ENCODE assay signal across 8 cellular contexts in genomic region chr17:57988301-57989010, GRCh38. TPM values are rescaled to one million over a fixed set of nuclear protein-coding genes. Genes with fewer than 3 reads are reported as not detected.
A peak's percentile ranks its signal among the peaks of the same experiment; 100 is the strongest.
DNase-seq lines count a peak whose midpoint lies in the region; ATAC-seq and TF ChIP-seq lines count a peak whose summit lies in the region.

No MANE protein-coding gene starts in this region.

- ATAC-seq in GM18520 (IDR thresholded peaks at IDR 0.05; ENCODE audit: unreplicated experiment) (peak; percentile 44), HG02973 (IDR thresholded peaks at IDR 0.05; ENCODE audit: unreplicated experiment) (peak; percentile 71)
- peak; percentile 74 to 82 for ATAC-seq in stimulated activated naive B cell treated with anti-CD40 and anti-IgM and Interleukin-4, amounts not matched to agents 10 μg/mL and 1 μg/mL and 100 μg/mL, for 72 hours (replicated peaks)

- H3K18ac ChIP-seq in mesenchymal stem cell (ENCODE audit: low read depth in 1 of 2, low read length in 2 of 2): peak overlapping the region; percentile 95 to 100

- no peaks in the 10 kb centered on the region for H3K27me3 Mint-ChIP-seq in endodermal cell (ENCODE audit: insufficient read depth)
- no peaks in the 10 kb centered on the region for H3K27me3 Mint-ChIP-seq in stimulated activated naive B cell treated with anti-CD40 and anti-IgM and Interleukin-4, amounts not matched to agents 10 μg/mL and 1 μg/mL and 100 μg/mL, for 72 hours

- peak overlapping the region; percentile 76 for H2AFZ ChIP-seq in mesenchymal stem cell (ENCODE audit: low read depth, low read length)

- H3K36me3 Mint-ChIP-seq in endodermal cell (ENCODE audit: low read depth): peaks cover 9% of the 10 kb centered on the region
- peaks cover 2 to 15% of the 10 kb centered on the region in 2 donors for H3K36me3 Mint-ChIP-seq in stimulated activated naive B cell treated with anti-CD40 and anti-IgM and Interleukin-4, amounts not matched to agents 10 μg/mL and 1 μg/mL and 100 μg/mL, for 72 hours

- H3K27me3 ChIP-seq in endodermal cell (ENCODE audit: control insufficient read depth, insufficient read depth, low read length, poor library complexity, severe bottlenecking) (no peaks in the 10 kb centered on the region), mesenchymal stem cell (ENCODE audit: control insufficient read depth in 1 of 2, insufficient read depth in 1 of 2, low read length in 2 of 2) (no peaks in the 10 kb centered on the region)

- H3K4ac ChIP-seq in mesenchymal stem cell (ENCODE audit: low read depth in 1 of 2, low read length in 2 of 2): peak overlapping the region; percentile 94 to 95

- H3K79me1 ChIP-seq in mesenchymal stem cell (replicated peaks; ENCODE audit: low read length, poor library complexity, severe bottlenecking): peaks cover 2% of the 10 kb centered on the region

- H2BK120ac ChIP-seq in mesenchymal stem cell (ENCODE audit: low read depth, low read length): peak overlapping the region; percentile 98

- DNase-seq in AG08396 (ENCODE audit: low spot score) (peak; percentile 90), NCI-H2196 treated with DMSO at 0.1 percent for 48 hours (lab: John Stamatoyannopoulos, UW; ENCODE audit: unreplicated experiment) (peak; percentile 74), endodermal cell (peak; percentile 91), mesenchymal stem cell (peak; percentile 80)
- peak; percentile 40 to 49 for DNase-seq in activated CD4-positive, alpha-beta T cell treated with anti-CD3 and anti-CD28 coated beads for 24 hours (ENCODE audit: low read depth in 2 of 2)
- DNase-seq in stimulated activated naive B cell treated with anti-CD40 and anti-IgM and Interleukin-4, amounts not matched to agents 10 μg/mL and 1 μg/mL and 100 μg/mL, for 72 hours: peak; percentile 57

- no peak for TF ChIP-seq CTCF in endodermal cell (conservative IDR thresholded peaks at IDR 0.05)

- H3K9me3 Mint-ChIP-seq in endodermal cell: no peaks in the 10 kb centered on the region
- no peaks in the 10 kb centered on the region for H3K9me3 Mint-ChIP-seq in stimulated activated naive B cell treated with anti-CD40 and anti-IgM and Interleukin-4, amounts not matched to agents 10 μg/mL and 1 μg/mL and 100 μg/mL, for 72 hours

- 4 to 12% methylated on average over 17 to 49 of the region's 49 CpGs for WGBS in endodermal cell (ENCODE audit: insufficient coverage in 1 of 2, insufficient read length in 1 of 2), 2 experiments
- WGBS in mesenchymal stem cell: under 1% methylated on average over 22 of the region's 49 CpGs

- H4K91ac ChIP-seq in mesenchymal stem cell (ENCODE audit: low read length): peak overlapping the region; percentile 97

- H3K27ac Mint-ChIP-seq in endodermal cell: peak overlapping the region; percentile 80
- H3K27ac Mint-ChIP-seq in stimulated activated naive B cell treated with anti-CD40 and anti-IgM and Interleukin-4, amounts not matched to agents 10 μg/mL and 1 μg/mL and 100 μg/mL, for 72 hours: peak overlapping the region; percentile 95

- H3K23ac ChIP-seq in mesenchymal stem cell (ENCODE audit: low read length in 2 of 2): peak overlapping the region in 1 of 2 experiments; percentile 98

- peak overlapping the region; percentile 71 for H2AK5ac ChIP-seq in mesenchymal stem cell (ENCODE audit: low read length, severe bottlenecking)

- peak overlapping the region; percentile 99 for H4K8ac ChIP-seq in mesenchymal stem cell (ENCODE audit: low read length)

- H3K14ac ChIP-seq in mesenchymal stem cell (ENCODE audit: low read length in 2 of 2): peak overlapping the region; percentile 49 to 96

- H2BK12ac ChIP-seq in mesenchymal stem cell (ENCODE audit: low read length in 2 of 2): peak overlapping the region in 1 of 2 experiments; percentile 83

- H3K4me1 ChIP-seq in endodermal cell (ENCODE audit: control insufficient read depth, insufficient read depth, low read length) (peaks cover 20% of the 10 kb centered on the region), mesenchymal stem cell (ENCODE audit: control insufficient read depth, insufficient read depth, low read depth, low read length) (peaks cover 6% of the 10 kb centered on the region)

- peaks cover 63% of the 10 kb centered on the region for H3K4me1 Mint-ChIP-seq in endodermal cell
- H3K4me1 Mint-ChIP-seq in stimulated activated naive B cell treated with anti-CD40 and anti-IgM and Interleukin-4, amounts not matched to agents 10 μg/mL and 1 μg/mL and 100 μg/mL, for 72 hours: peaks cover 35 to 64% of the 10 kb centered on the region in 2 donors

- H2BK15ac ChIP-seq in mesenchymal stem cell (ENCODE audit: low read depth, poor library complexity, severe bottlenecking): peak overlapping the region; percentile 97

- peak overlapping the region; percentile 28 for H3K9ac ChIP-seq in endodermal cell (ENCODE audit: extremely low read depth, low read length, poor library complexity, severe bottlenecking)
- H3K9ac ChIP-seq in mesenchymal stem cell (ENCODE audit: low read length): peak overlapping the region; percentile 95

- H3K4me2 ChIP-seq in mesenchymal stem cell (ENCODE audit: low read length, poor library complexity, severe bottlenecking): peak overlapping the region; percentile 77

- peak overlapping the region; percentile 91 for H3K4me3 Mint-ChIP-seq in endodermal cell
- peak overlapping the region; percentile 93 to 94 for H3K4me3 Mint-ChIP-seq in stimulated activated naive B cell treated with anti-CD40 and anti-IgM and Interleukin-4, amounts not matched to agents 10 μg/mL and 1 μg/mL and 100 μg/mL, for 72 hours

- H3K4me3 ChIP-seq in endodermal cell (ENCODE audit: low read length) (peak overlapping the region; percentile 71), mesenchymal stem cell (ENCODE audit: insufficient read depth in 1 of 2, low read depth in 1 of 2, low read length in 2 of 2) (peak overlapping the region; percentile 81 to 86)

- H2BK5ac ChIP-seq in mesenchymal stem cell (ENCODE audit: low read depth, low read length, poor library complexity, severe bottlenecking): peak overlapping the region; percentile 67

- peak overlapping the region; percentile 95 for H3K27ac ChIP-seq in endodermal cell (ENCODE audit: low read depth, low read length)
- H3K27ac ChIP-seq in mesenchymal stem cell (ENCODE audit: low read length, poor library complexity, severe bottlenecking): peak overlapping the region; percentile 97

- H3K36me3 ChIP-seq in endodermal cell (ENCODE audit: control insufficient read depth, insufficient read depth, low read length) (peaks cover 14% of the 10 kb centered on the region), mesenchymal stem cell (ENCODE audit: control insufficient read depth in 1 of 2, insufficient read depth in 2 of 2, low read depth in 1 of 2, low read length in 2 of 2) (peaks cover 0 to 5% of the 10 kb centered on the region in 2 experiments)

- H3K9me3 ChIP-seq in endodermal cell (ENCODE audit: control insufficient read depth, low read length): no peaks in the 10 kb centered on the region
- H3K9me3 ChIP-seq in mesenchymal stem cell (ENCODE audit: control insufficient read depth, low read length): no peaks in the 10 kb centered on the region

RNA-seq across cellular contexts. Expression of gene VEZF1, which starts 0.4 kb away (rescaled TPM):
- total RNA-seq in endodermal cell: 10 to 100 TPM; 50.3 to 59.3 TPM
- polyA plus RNA-seq in endodermal cell (2013, experiment 1 of 2): 143 TPM
- 140 TPM for polyA plus RNA-seq in endodermal cell (2013, experiment 2 of 2)
- polyA plus RNA-seq in mesenchymal stem cell (2013, experiment 1 of 2): 45.1 TPM
- 43.6 TPM for polyA plus RNA-seq in mesenchymal stem cell (2013, experiment 2 of 2)

RNA-seq across cellular contexts. Expression of gene SRSF1, which starts 18.6 kb away (rescaled TPM):
- total RNA-seq in endodermal cell: 100 to 1,000 TPM; 339 to 361 TPM
- polyA plus RNA-seq in endodermal cell (2013, experiment 1 of 2): 250 TPM
- polyA plus RNA-seq in endodermal cell (2013, experiment 2 of 2): 209 TPM
- 121 TPM for polyA plus RNA-seq in mesenchymal stem cell (2013, experiment 1 of 2)
- polyA plus RNA-seq in mesenchymal stem cell (2013, experiment 2 of 2): 123 TPM

RNA-seq across cellular contexts. Expression of gene CUEDC1, which starts 33.2 kb away (rescaled TPM):
- 10 to 100 TPM; 11.0 to 18.7 TPM for total RNA-seq in endodermal cell
- 43.5 TPM for polyA plus RNA-seq in endodermal cell (2013, experiment 1 of 2)
- polyA plus RNA-seq in endodermal cell (2013, experiment 2 of 2): 39.6 TPM
- polyA plus RNA-seq in mesenchymal stem cell (2013, experiment 1 of 2): 23.1 TPM
- 22.1 TPM for polyA plus RNA-seq in mesenchymal stem cell (2013, experiment 2 of 2)

Comparison
In these comparisons a context has a peak if more than half of its experiments do, and no peak if none do; other contexts are left out.
1. Peak in every context shown above with its lines: DNase-seq, ATAC-seq, H3K4me3 ChIP-seq and H3K27ac ChIP-seq.